Comparison of ENCODE assay signal across 1 cellular context in genomic region chr15:76196286-76196948, GRCh38.
TF ChIP-seq lines count a peak whose summit lies in the region.

No MANE protein-coding gene starts in this region.

TF ChIP-seq in A549, 52 proteins besides CTCF, POLR2A, EP300 and RAD21 (continued from another document):
- peak; percentile 89 for TF ChIP-seq E2F6 (IDR thresholded peaks at IDR 0.05; ENCODE audit: borderline replicate concordance, low read depth)
- 0 out of 2 replicates have a peak, but pooled peaks have one; percentile 58 for TF ChIP-seq HOXB5 (CRISPR knock-in tag; IDR thresholded peaks at IDR 0.05)
- TF ChIP-seq CHD2 (IDR thresholded peaks at IDR 0.05; ENCODE audit: low read length, partially characterized antibody), result peak; percentile 18
